Comparison of ENCODE assay signal across 25 cellular contexts in genomic region chr10:94578790-94579189, GRCh38.
"Had no signal": no experiment of that assay in that cellular context is flagged by ENCODE, and none has a peak within 500 bp of the region (broad histone marks: within the 10 kb centered on the region; RNA-seq: fewer than 3 reads in every experiment).

No MANE protein-coding gene starts in this region.

- H3K4me3 Mint-ChIP-seq: immature natural killer cell; naive thymus-derived CD8-positive, alpha-beta T cell; nephron; neural crest cell; stimulated activated effector memory CD8-positive, alpha-beta T cell treated with anti-CD3 and anti-CD28 coated beads, Interleukin-12 subunit alpha, Interleukin-12 subunit beta, amount 100 ng/mL, for 72 hours; stimulated activated naive CD8-positive, alpha-beta T cell treated with anti-CD3 and anti-CD28 coated beads, Interleukin-15, Interleukin-2, amounts not matched to agents 100 ng/mL and 50 ng/mL, for 24 hours had no signal

- H3K4me3 ChIP-seq: left lung, lower lobe of right lung, pancreas, right atrium auricular region, right lobe of liver, suprapubic skin, thoracic aorta, tibial artery, upper lobe of right lung had no signal

- H3K36me3 ChIP-seq: lower lobe of right lung, pancreas, right atrium auricular region, right lobe of liver, suprapubic skin, thoracic aorta, tibial artery, upper lobe of right lung had no signal

- ATAC-seq: left colon; left lung; lower lobe of right lung; naive thymus-derived CD8-positive, alpha-beta T cell; pancreas; right lobe of liver; stimulated activated effector memory CD8-positive, alpha-beta T cell treated with anti-CD3 and anti-CD28 coated beads, Interleukin-12 subunit alpha, Interleukin-12 subunit beta, amount 100 ng/mL, for 72 hours; upper lobe of right lung had no signal

- H3K27me3 ChIP-seq: left lung, pancreas, right atrium auricular region, right lobe of liver, suprapubic skin, tibial artery, upper lobe of right lung had no signal

- H3K27me3 Mint-ChIP-seq: naive thymus-derived CD8-positive, alpha-beta T cell; stimulated activated naive CD8-positive, alpha-beta T cell treated with anti-CD3 and anti-CD28 coated beads, Interleukin-15, Interleukin-2, amounts not matched to agents 100 ng/mL and 50 ng/mL, for 24 hours had no signal

- H3K27ac ChIP-seq: left lung, lower lobe of right lung, pancreas, right atrium auricular region, right lobe of liver, suprapubic skin, thoracic aorta, tibial artery, upper lobe of right lung had no signal

- H3K4me1 ChIP-seq: left lung, lower lobe of right lung, right atrium auricular region, right lobe of liver, suprapubic skin, tibial artery, upper lobe of right lung had no signal

- H3K9me3 Mint-ChIP-seq: immature natural killer cell; naive thymus-derived CD8-positive, alpha-beta T cell; nephron; neural crest cell; stimulated activated effector memory CD8-positive, alpha-beta T cell treated with anti-CD3 and anti-CD28 coated beads, Interleukin-12 subunit alpha, Interleukin-12 subunit beta, amount 100 ng/mL, for 72 hours; stimulated activated naive CD8-positive, alpha-beta T cell treated with anti-CD3 and anti-CD28 coated beads, Interleukin-15, Interleukin-2, amounts not matched to agents 100 ng/mL and 50 ng/mL, for 24 hours had no signal

- DNase-seq: hippocampal formation; immature natural killer cell; kidney; left colon; left lung; lower lobe of right lung; mammary epithelial cell; mesenchymal stem cell; naive thymus-derived CD8-positive, alpha-beta T cell; nucleus accumbens; pancreas; right lobe of liver; stimulated activated CD4-positive, alpha-beta T cell treated with anti-CD3 and anti-CD28 coated beads, Interleukin-12 subunit alpha, Interleukin-12 subunit beta, amount 100 ng/mL, for 4 hours; stimulated activated CD4-positive, alpha-beta T cell treated with anti-CD3 and anti-CD28 coated beads, Interleukin-4, amount 100 ng/mL, for 24 hours; stimulated activated naive CD4-positive, alpha-beta T cell; tibial artery; trophoblast cell; upper lobe of right lung had no signal

- H3K4me1 Mint-ChIP-seq: immature natural killer cell; naive thymus-derived CD8-positive, alpha-beta T cell; nephron; neural crest cell; stimulated activated effector memory CD8-positive, alpha-beta T cell treated with anti-CD3 and anti-CD28 coated beads, Interleukin-12 subunit alpha, Interleukin-12 subunit beta, amount 100 ng/mL, for 72 hours had no signal

- H3K9me3 ChIP-seq: left lung, lower lobe of right lung, pancreas, right atrium auricular region, right lobe of liver, suprapubic skin, thoracic aorta, tibial artery, upper lobe of right lung had no signal

- H3K27ac Mint-ChIP-seq: naive thymus-derived CD8-positive, alpha-beta T cell; nephron; stimulated activated effector memory CD8-positive, alpha-beta T cell treated with anti-CD3 and anti-CD28 coated beads, Interleukin-12 subunit alpha, Interleukin-12 subunit beta, amount 100 ng/mL, for 72 hours; stimulated activated naive CD8-positive, alpha-beta T cell treated with anti-CD3 and anti-CD28 coated beads, Interleukin-15, Interleukin-2, amounts not matched to agents 100 ng/mL and 50 ng/mL, for 24 hours had no signal
